In the genomic region with DNA sequence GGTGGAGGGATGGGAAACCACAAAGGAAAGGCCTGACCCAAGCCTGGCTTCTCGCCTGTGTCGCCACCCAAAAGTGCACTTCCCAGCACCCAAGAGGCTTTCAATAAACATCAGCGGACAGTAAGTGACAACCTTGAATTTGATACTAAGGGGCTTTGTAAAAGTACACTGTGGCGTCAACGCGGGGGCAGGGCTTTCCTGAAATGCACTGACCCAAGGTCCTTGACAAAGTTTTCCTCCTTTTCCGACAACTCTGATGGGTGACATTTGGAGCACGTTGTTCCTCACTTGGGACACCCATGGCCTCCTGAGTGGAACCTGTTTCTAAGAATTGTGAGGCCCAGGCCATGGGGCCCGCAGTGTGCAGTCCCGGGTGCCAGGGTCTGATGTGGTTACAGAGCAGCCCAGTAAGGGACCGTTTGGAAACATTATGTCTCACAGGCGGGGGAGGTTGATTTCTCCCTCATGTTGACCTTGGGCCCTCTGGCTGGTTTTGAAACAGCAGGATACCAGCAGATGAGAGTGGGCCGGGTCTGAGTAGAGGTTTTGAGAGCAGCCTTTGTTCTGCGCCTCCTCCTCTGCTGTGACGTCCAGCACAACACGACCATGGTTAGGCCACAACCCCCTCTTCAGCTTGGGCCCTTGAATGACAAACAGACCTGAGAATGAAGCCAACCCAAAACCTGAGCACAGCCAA, we compare ENCODE assay signal across 1 cellular context.
A peak's percentile ranks its signal among the peaks of the same experiment; 100 is the strongest.
TF ChIP-seq lines count a peak whose summit lies in the region.

No MANE protein-coding gene starts in this region.

TF ChIP-seq in HepG2, 621 proteins besides CTCF, POLR2A, EP300 and RAD21 (continued from another document and continues in another):
- TF ChIP-seq, protein P1, sequence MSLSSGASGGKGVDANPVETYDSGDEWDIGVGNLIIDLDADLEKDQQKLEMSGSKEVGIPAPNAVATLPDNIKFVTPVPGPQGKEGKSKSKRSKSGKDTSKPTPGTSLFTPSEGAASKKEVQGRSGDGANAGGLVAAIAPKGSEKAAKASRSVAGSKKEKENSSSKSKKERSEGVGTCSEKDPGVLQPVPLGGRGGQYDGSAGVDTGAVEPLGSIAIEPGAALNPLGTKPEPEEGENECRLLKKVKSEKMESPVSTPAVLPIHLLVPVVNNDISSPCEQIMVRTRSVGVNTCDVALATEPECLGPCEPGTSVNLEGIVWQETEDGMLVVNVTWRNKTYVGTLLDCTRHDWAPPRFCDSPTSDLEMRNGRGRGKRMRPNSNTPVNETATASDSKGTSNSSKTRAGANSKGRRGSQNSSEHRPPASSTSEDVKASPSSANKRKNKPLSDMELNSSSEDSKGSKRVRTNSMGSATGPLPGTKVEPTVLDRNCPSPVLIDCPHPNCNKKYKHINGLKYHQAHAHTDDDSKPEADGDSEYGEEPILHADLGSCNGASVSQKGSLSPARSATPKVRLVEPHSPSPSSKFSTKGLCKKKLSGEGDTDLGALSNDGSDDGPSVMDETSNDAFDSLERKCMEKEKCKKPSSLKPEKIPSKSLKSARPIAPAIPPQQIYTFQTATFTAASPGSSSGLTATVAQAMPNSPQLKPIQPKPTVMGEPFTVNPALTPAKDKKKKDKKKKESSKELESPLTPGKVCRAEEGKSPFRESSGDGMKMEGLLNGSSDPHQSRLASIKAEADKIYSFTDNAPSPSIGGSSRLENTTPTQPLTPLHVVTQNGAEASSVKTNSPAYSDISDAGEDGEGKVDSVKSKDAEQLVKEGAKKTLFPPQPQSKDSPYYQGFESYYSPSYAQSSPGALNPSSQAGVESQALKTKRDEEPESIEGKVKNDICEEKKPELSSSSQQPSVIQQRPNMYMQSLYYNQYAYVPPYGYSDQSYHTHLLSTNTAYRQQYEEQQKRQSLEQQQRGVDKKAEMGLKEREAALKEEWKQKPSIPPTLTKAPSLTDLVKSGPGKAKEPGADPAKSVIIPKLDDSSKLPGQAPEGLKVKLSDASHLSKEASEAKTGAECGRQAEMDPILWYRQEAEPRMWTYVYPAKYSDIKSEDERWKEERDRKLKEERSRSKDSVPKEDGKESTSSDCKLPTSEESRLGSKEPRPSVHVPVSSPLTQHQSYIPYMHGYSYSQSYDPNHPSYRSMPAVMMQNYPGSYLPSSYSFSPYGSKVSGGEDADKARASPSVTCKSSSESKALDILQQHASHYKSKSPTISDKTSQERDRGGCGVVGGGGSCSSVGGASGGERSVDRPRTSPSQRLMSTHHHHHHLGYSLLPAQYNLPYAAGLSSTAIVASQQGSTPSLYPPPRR (CRISPR knock-in tag; IDR thresholded peaks at IDR 0.05; ENCODE audit: borderline replicate concordance): peak; percentile 73; the same call in 1 of the 2 replicates
- TF ChIP-seq SRY (CRISPR knock-in tag; IDR thresholded peaks at IDR 0.05) (no peak), BRCA1 (CRISPR knock-in tag; IDR thresholded peaks at IDR 0.05) (no peak), SP140L (CRISPR knock-in tag; IDR thresholded peaks at IDR 0.05; ENCODE audit: borderline replicate concordance) (no peak), ZNF180 (CRISPR knock-in tag; IDR thresholded peaks at IDR 0.05; ENCODE audit: borderline replicate concordance, low read depth) (no peak), ZNF546 (CRISPR knock-in tag; conservative IDR thresholded peaks at IDR 0.05) (no peak), CREB1 (IDR thresholded peaks at IDR 0.05) (peak; percentile 65; the same call in 1 of the 2 replicates), CREB1 (CRISPR knock-in tag; IDR thresholded peaks at IDR 0.05) (peak; percentile 79), SOX6 (IDR thresholded peaks at IDR 0.05) (no peak), SOX6 (CRISPR knock-in tag; IDR thresholded peaks at IDR 0.05) (peak; percentile 90), CAMTA2 (CRISPR knock-in tag; IDR thresholded peaks at IDR 0.05; ENCODE audit: borderline replicate concordance) (no peak), HMG20B (CRISPR knock-in tag; conservative IDR thresholded peaks at IDR 0.05) (peak; percentile 35), ZFP36 (IDR thresholded peaks at IDR 0.05; ENCODE audit: borderline replicate concordance, low read depth, low read length, partially characterized antibody) (no peak), ZZZ3 (CRISPR knock-in tag; IDR thresholded peaks at IDR 0.05; ENCODE audit: borderline replicate concordance) (no peak), ZKSCAN8 (CRISPR knock-in tag; IDR thresholded peaks at IDR 0.05; ENCODE audit: borderline replicate concordance) (peak; percentile 43; the same call in 1 of the 2 replicates), SAP130 (CRISPR knock-in tag; IDR thresholded peaks at IDR 0.05; ENCODE audit: low read depth) (peak; percentile 73; the same call in 1 of the 2 replicates), TAF15 (IDR thresholded peaks at IDR 0.05; ENCODE audit: low read depth, low read length, poor library complexity, severe bottlenecking) (no peak), ZNF335 (CRISPR knock-in tag; IDR thresholded peaks at IDR 0.05) (no peak), ZBTB7B (CRISPR knock-in tag; IDR thresholded peaks at IDR 0.05) (peak; percentile 66), ATM (IDR thresholded peaks at IDR 0.05; ENCODE audit: borderline replicate concordance) (no peak), ZSCAN20 (CRISPR knock-in tag; IDR thresholded peaks at IDR 0.05; ENCODE audit: borderline replicate concordance) (no peak), MIXL1 (CRISPR knock-in tag; IDR thresholded peaks at IDR 0.05) (no peak; the same call in 1 of the 2 replicates), ZNF703 (CRISPR knock-in tag; IDR thresholded peaks at IDR 0.05; ENCODE audit: borderline replicate concordance) (peak; percentile 54; the same call in 1 of the 2 replicates), FLYWCH1 (CRISPR knock-in tag; IDR thresholded peaks at IDR 0.05) (no peak), TEAD3 (CRISPR knock-in tag; optimal IDR thresholded peaks at IDR 0.05; ENCODE audit: borderline replicate concordance) (peak; percentile 8), HCFC1 (IDR thresholded peaks at IDR 0.05; ENCODE audit: low read depth, low read length) (no peak), NR2F1 (CRISPR knock-in tag; IDR thresholded peaks at IDR 0.05) (no peak; a peak in 1 of 4 replicates), ZNF143 (CRISPR knock-in tag; IDR thresholded peaks at IDR 0.05) (0 out of 2 replicates have a peak, but pooled peaks have one; percentile 16), SAFB2 (CRISPR knock-in tag; IDR thresholded peaks at IDR 0.05; ENCODE audit: borderline replicate concordance, low read depth) (no peak; the same call in 1 of the 2 replicates), NR3C1 (CRISPR knock-in tag; IDR thresholded peaks at IDR 0.05) (no peak), ZNF317 (CRISPR knock-in tag; IDR thresholded peaks at IDR 0.05) (no peak), IRX3 (CRISPR knock-in tag; IDR thresholded peaks at IDR 0.05; ENCODE audit: borderline replicate concordance, low read depth) (no peak)
- TF ChIP-seq, protein P2, sequence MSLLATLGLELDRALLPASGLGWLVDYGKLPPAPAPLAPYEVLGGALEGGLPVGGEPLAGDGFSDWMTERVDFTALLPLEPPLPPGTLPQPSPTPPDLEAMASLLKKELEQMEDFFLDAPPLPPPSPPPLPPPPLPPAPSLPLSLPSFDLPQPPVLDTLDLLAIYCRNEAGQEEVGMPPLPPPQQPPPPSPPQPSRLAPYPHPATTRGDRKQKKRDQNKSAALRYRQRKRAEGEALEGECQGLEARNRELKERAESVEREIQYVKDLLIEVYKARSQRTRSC (CRISPR knock-in tag; IDR thresholded peaks at IDR 0.05; ENCODE audit: low read depth): no peak
- TF ChIP-seq, protein P3, sequence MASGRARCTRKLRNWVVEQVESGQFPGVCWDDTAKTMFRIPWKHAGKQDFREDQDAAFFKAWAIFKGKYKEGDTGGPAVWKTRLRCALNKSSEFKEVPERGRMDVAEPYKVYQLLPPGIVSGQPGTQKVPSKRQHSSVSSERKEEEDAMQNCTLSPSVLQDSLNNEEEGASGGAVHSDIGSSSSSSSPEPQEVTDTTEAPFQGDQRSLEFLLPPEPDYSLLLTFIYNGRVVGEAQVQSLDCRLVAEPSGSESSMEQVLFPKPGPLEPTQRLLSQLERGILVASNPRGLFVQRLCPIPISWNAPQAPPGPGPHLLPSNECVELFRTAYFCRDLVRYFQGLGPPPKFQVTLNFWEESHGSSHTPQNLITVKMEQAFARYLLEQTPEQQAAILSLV (CRISPR knock-in tag; IDR thresholded peaks at IDR 0.05; ENCODE audit: borderline replicate concordance): 0 out of 2 replicates have a peak, but pooled peaks have one; percentile 47
- TF ChIP-seq, protein P4, sequence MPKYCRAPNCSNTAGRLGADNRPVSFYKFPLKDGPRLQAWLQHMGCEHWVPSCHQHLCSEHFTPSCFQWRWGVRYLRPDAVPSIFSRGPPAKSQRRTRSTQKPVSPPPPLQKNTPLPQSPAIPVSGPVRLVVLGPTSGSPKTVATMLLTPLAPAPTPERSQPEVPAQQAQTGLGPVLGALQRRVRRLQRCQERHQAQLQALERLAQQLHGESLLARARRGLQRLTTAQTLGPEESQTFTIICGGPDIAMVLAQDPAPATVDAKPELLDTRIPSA (CRISPR knock-in tag; IDR thresholded peaks at IDR 0.05; ENCODE audit: borderline replicate concordance): no peak
- TF ChIP-seq, protein P5, sequence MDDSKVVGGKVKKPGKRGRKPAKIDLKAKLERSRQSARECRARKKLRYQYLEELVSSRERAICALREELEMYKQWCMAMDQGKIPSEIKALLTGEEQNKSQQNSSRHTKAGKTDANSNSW (CRISPR knock-in tag; IDR thresholded peaks at IDR 0.05; ENCODE audit: borderline replicate concordance): no peak
- TF ChIP-seq, protein P6, sequence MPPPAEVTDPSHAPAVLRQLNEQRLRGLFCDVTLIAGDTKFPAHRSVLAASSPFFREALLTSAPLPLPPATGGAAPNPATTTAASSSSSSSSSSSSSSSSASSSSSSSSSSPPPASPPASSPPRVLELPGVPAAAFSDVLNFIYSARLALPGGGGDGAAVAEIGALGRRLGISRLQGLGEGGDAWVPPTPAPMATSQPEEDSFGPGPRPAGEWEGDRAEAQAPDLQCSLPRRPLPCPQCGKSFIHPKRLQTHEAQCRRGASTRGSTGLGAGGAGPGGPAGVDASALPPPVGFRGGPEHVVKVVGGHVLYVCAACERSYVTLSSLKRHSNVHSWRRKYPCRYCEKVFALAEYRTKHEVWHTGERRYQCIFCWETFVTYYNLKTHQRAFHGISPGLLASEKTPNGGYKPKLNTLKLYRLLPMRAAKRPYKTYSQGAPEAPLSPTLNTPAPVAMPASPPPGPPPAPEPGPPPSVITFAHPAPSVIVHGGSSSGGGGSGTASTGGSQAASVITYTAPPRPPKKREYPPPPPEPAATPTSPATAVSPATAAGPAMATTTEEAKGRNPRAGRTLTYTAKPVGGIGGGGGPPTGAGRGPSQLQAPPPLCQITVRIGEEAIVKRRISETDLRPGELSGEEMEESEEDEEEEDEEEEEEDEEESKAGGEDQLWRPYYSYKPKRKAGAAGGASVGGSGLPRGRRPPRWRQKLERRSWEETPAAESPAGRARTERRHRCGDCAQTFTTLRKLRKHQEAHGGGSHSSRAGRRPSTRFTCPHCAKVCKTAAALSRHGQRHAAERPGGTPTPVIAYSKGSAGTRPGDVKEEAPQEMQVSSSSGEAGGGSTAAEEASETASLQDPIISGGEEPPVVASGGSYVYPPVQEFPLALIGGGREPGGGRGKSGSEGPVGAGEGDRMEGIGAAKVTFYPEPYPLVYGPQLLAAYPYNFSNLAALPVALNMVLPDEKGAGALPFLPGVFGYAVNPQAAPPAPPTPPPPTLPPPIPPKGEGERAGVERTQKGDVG (CRISPR knock-in tag; IDR thresholded peaks at IDR 0.05; ENCODE audit: borderline replicate concordance): peak; percentile 28; the same call in 1 of the 2 replicates
- TF ChIP-seq, protein P7, sequence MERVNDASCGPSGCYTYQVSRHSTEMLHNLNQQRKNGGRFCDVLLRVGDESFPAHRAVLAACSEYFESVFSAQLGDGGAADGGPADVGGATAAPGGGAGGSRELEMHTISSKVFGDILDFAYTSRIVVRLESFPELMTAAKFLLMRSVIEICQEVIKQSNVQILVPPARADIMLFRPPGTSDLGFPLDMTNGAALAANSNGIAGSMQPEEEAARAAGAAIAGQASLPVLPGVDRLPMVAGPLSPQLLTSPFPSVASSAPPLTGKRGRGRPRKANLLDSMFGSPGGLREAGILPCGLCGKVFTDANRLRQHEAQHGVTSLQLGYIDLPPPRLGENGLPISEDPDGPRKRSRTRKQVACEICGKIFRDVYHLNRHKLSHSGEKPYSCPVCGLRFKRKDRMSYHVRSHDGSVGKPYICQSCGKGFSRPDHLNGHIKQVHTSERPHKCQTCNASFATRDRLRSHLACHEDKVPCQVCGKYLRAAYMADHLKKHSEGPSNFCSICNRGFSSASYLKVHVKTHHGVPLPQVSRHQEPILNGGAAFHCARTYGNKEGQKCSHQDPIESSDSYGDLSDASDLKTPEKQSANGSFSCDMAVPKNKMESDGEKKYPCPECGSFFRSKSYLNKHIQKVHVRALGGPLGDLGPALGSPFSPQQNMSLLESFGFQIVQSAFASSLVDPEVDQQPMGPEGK (CRISPR knock-in tag; IDR thresholded peaks at IDR 0.05): peak; percentile 68
- TF ChIP-seq, protein P8, sequence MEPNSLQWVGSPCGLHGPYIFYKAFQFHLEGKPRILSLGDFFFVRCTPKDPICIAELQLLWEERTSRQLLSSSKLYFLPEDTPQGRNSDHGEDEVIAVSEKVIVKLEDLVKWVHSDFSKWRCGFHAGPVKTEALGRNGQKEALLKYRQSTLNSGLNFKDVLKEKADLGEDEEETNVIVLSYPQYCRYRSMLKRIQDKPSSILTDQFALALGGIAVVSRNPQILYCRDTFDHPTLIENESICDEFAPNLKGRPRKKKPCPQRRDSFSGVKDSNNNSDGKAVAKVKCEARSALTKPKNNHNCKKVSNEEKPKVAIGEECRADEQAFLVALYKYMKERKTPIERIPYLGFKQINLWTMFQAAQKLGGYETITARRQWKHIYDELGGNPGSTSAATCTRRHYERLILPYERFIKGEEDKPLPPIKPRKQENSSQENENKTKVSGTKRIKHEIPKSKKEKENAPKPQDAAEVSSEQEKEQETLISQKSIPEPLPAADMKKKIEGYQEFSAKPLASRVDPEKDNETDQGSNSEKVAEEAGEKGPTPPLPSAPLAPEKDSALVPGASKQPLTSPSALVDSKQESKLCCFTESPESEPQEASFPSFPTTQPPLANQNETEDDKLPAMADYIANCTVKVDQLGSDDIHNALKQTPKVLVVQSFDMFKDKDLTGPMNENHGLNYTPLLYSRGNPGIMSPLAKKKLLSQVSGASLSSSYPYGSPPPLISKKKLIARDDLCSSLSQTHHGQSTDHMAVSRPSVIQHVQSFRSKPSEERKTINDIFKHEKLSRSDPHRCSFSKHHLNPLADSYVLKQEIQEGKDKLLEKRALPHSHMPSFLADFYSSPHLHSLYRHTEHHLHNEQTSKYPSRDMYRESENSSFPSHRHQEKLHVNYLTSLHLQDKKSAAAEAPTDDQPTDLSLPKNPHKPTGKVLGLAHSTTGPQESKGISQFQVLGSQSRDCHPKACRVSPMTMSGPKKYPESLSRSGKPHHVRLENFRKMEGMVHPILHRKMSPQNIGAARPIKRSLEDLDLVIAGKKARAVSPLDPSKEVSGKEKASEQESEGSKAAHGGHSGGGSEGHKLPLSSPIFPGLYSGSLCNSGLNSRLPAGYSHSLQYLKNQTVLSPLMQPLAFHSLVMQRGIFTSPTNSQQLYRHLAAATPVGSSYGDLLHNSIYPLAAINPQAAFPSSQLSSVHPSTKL (CRISPR knock-in tag; IDR thresholded peaks at IDR 0.05): peak; percentile 81
- TF ChIP-seq, protein P9, sequence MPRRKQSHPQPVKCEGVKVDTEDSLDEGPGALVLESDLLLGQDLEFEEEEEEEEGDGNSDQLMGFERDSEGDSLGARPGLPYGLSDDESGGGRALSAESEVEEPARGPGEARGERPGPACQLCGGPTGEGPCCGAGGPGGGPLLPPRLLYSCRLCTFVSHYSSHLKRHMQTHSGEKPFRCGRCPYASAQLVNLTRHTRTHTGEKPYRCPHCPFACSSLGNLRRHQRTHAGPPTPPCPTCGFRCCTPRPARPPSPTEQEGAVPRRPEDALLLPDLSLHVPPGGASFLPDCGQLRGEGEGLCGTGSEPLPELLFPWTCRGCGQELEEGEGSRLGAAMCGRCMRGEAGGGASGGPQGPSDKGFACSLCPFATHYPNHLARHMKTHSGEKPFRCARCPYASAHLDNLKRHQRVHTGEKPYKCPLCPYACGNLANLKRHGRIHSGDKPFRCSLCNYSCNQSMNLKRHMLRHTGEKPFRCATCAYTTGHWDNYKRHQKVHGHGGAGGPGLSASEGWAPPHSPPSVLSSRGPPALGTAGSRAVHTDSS (CRISPR knock-in tag; conservative IDR thresholded peaks at IDR 0.05): no peak
